ENCODE assay signal across 17 cellular contexts in the genomic region with DNA sequence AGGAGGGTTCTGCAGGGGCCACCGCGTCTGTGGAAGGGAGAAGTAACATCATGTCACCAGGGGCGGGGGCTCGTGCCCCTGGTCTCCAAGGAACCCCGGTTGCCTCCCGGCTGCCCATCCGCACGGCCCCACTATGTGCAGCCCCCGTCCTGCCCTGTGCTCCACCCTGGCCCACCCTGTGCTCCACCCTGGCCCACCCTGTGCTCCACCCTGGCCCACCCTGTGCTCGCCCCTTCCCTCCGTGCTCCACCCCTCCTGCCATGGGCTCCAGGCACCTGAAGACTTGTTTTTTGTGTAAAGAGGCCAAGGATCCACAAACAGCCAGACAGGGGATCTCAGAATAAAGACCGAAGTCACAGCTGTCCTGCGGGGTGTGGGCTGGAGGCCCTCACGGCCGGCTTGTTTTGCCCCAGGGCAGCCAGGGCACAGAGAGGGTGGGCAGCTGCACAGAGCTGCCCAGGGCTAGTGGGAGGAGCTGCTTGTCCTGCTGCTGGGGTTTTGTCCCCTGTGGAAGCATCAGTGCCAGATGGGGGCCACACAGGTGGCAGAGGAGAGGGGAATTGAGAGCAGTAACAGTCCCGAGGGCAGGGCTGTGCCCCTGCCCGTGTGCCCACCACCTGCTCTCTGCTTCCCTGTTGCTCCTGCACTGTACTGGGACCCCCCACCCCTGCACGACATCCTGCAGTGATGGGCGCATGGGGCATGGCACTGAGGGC.
A peak's percentile ranks its signal among the peaks of the same experiment; 100 is the strongest.
DNase-seq lines count a peak whose midpoint lies in the region; ATAC-seq, FAIRE-seq and TF ChIP-seq lines count a peak whose summit lies in the region.
"Had no signal": no experiment of that assay in that cellular context is flagged by ENCODE, and none has a peak within 500 bp of the region (broad histone marks: within the 10 kb centered on the region; RNA-seq: fewer than 3 reads in every experiment).

No MANE protein-coding gene starts in this region.

- peaks cover 40 to 49% (median 45%) of the 10 kb centered on the region in 3 donors for H3K4me1 Mint-ChIP-seq in naive B cell

- H3K4me3 Mint-ChIP-seq in naive B cell, result peak overlapping the region in 7 of 8 donors; percentile 46 to 82 (median 56)
- H3K4me3 Mint-ChIP-seq: CD8-positive, alpha-beta T cell had no signal

- intact Hi-C loops in head of caudate nucleus (cut with DNase I), result no loop called here

- in situ Hi-C loops in GM13976 (cut with MboI; ENCODE audit: low sequenced_read_pairs, unreplicated experiment), result no loop called here

- ATAC-seq in naive B cell (ENCODE audit: low read depth in 2 of 2), result no peak
- no peak for ATAC-seq in GM18867 (IDR thresholded peaks at IDR 0.05; ENCODE audit: unreplicated experiment)
- ATAC-seq: CD8-positive, alpha-beta T cell; Panc1; SK-N-SH treated with all-trans-retinoic acid at 6 μM for 48 hours had no signal

- H3K4me3 ChIP-seq in BE2C (ENCODE audit: low read depth, low read length) (no peak overlapping the region), SJCRH30 (peak overlapping the region; percentile 19), osteoblast (ENCODE audit: insufficient read depth, low read length) (no peak overlapping the region)

- H2AFZ ChIP-seq in osteoblast (ENCODE audit: low read length), result no peak overlapping the region

- peaks cover 54% of the 10 kb centered on the region for H4K20me1 ChIP-seq in osteoblast (ENCODE audit: insufficient read depth, low read length)

- H3K27me3 ChIP-seq in BE2C (no peaks in the 10 kb centered on the region), SJCRH30 (no peaks in the 10 kb centered on the region), osteoblast (ENCODE audit: insufficient read depth, low read length) (no peaks in the 10 kb centered on the region)

- no peaks in the 10 kb centered on the region for H3K9me3 ChIP-seq in BE2C
- H3K9me3 ChIP-seq in SJCRH30 (replicated peaks), result no peaks in the 10 kb centered on the region
- H3K9me3 ChIP-seq in osteoblast (ENCODE audit: low read depth, low read length), result no peaks in the 10 kb centered on the region

- H3K27ac ChIP-seq in SJCRH30 (peak overlapping the region; percentile 75), osteoblast (ENCODE audit: low read depth, low read length) (no peak overlapping the region)

- peaks cover 2% of the 10 kb centered on the region for H3K79me2 ChIP-seq in osteoblast (ENCODE audit: insufficient read depth, low read length)

- TF ChIP-seq CTCF in BE2C (IDR thresholded peaks at IDR 0.05; ENCODE audit: low read depth, low read length) (no peak), GM13976 (IDR thresholded peaks at IDR 0.05; ENCODE audit: borderline replicate concordance, control extremely low read depth, extremely low read depth, insufficient read depth, missing control alignments) (no peak), osteoblast (IDR thresholded peaks at IDR 0.05; ENCODE audit: extremely low read depth, low read depth, low read length) (no peak)

- FAIRE-seq in HTR-8/SVneo (lab: Jason Lieb, UNC), result peak; percentile 68
- FAIRE-seq: H54 had no signal

- peak overlapping the region in 4 of 6 donors; percentile 12 to 78 (median 52) for H3K27ac Mint-ChIP-seq in naive B cell
- H3K27ac Mint-ChIP-seq: CD8-positive, alpha-beta T cell had no signal

- H3K36me3 ChIP-seq in BE2C (no peaks in the 10 kb centered on the region), SJCRH30 (no peaks in the 10 kb centered on the region), osteoblast (ENCODE audit: insufficient read depth, low read length) (no peaks in the 10 kb centered on the region)

- H3K9me3 Mint-ChIP-seq in naive B cell, result no peaks in the 10 kb centered on the region
- H3K9me3 Mint-ChIP-seq: CD8-positive, alpha-beta T cell had no signal

- no peak overlapping the region for H3K4me2 ChIP-seq in osteoblast (ENCODE audit: insufficient read depth, low read length)

- peaks cover 19% of the 10 kb centered on the region for H3K4me1 ChIP-seq in BE2C
- H3K4me1 ChIP-seq in SJCRH30, result peaks cover 24% of the 10 kb centered on the region
- H3K4me1 ChIP-seq in osteoblast (ENCODE audit: insufficient read depth, low read length), result no peaks in the 10 kb centered on the region

- no peaks in the 10 kb centered on the region for H3K36me3 Mint-ChIP-seq in naive B cell
- H3K36me3 Mint-ChIP-seq: CD8-positive, alpha-beta T cell had no signal

- DNase-seq in BE2C (peak; percentile 31), HTR-8/SVneo (ENCODE audit: insufficient read length, low spot score) (no peak), SJCRH30 (peak; percentile 70 to 72), naive B cell (no peak), head of caudate nucleus (no peak), GM13976 (ENCODE audit: low spot score) (no peak), osteoblast (ENCODE audit: insufficient read length, low spot score, missing footprints) (no peak)
- DNase-seq: AML-193; CD8-positive, alpha-beta T cell; NCI-H1436; NCI-H2029 treated with DMSO at 0.1 percent for 48 hours; NCI-H2227 treated with DMSO at 0.1 percent for 48 hours; Right ventricle myocardium superior had no signal

- H3K27me3 Mint-ChIP-seq in naive B cell, result peaks cover 10 to 26% (median 23%) of the 10 kb centered on the region in 3 donors

Comparison
In these comparisons a context has a peak if more than half of its experiments do, and no peak if none do; other contexts are left out.
1. DNase-seq: peak in BE2C (single experiment) and SJCRH30 (2 of 2); none in HTR-8/SVneo (single experiment), naive B cell (single experiment), head of caudate nucleus (0 of 42), GM13976 (single experiment) and osteoblast (single experiment).